Comparison of ENCODE assay signal across 37 cellular contexts in the genomic region with DNA sequence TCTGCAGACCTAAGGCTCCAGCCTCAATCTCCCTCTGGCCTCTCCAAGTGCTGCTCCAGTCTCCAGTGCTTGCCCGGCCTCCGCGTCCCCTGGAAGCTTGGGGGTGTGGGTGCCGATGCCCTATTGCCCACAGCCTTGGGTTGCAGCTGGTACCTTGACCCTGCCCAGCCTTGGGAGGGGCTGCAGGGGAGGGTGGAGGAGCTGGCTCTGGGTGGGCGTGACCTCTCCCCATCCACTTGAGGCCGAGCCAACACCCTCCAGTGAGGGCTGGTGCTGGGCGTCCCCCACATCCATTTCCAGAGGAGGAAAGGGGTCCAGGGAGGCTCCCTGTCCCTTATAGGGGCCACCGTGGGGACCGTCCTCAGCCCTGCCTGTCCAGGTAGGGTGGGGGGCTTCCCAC. TPM values are rescaled to one million over a fixed set of nuclear protein-coding genes. Genes with fewer than 3 reads are reported as not detected.
"Had no signal": no experiment of that assay in that cellular context is flagged by ENCODE, and none has a peak within 500 bp of the region (broad histone marks: within the 10 kb centered on the region; RNA-seq: fewer than 3 reads in every experiment).

No MANE protein-coding gene starts in this region.

- H3K27me3 ChIP-seq: MG63 had no signal

- DNase-seq: Karpas-422, Kasumi-1, MG63, MM.1S, MV-4-11, NCI-H1048, NCI-H1092, NCI-H1092 treated with DMSO at 0.1 percent for 48 hours, NCI-H1105, NCI-H1105 treated with DMSO at 0.1 percent for 48 hours, NCI-H1417, NCI-H1417 treated with DMSO at 0.1 percent for 48 hours, NCI-H1436, NCI-H1436 treated with DMSO at 0.1 percent for 48 hours, NCI-H146, NCI-H1694, NCI-H1694 treated with DMSO at 0.1 percent for 48 hours, NCI-H187, NCI-H187 treated with DMSO at 0.1 percent for 48 hours, NCI-H1930, NCI-H2029, NCI-H2029 treated with DMSO at 0.1 percent for 48 hours, NCI-H2081, NCI-H2081 treated with DMSO at 0.1 percent for 48 hours, NCI-H2107, NCI-H2171, NCI-H2171 treated with DMSO at 0.1 percent for 48 hours, NCI-H2227 treated with DMSO at 0.1 percent for 48 hours, NCI-H226, NCI-H345, NCI-H446, NCI-H446 treated with DMSO at 0.1 percent for 48 hours, NCI-H510A, NCI-H510A treated with DMSO at 0.1 percent for 48 hours, NCI-H524 had no signal

- H3K9me3 ChIP-seq: MG63 had no signal

- H3K4me3 ChIP-seq: MG63 had no signal

- H3K36me3 ChIP-seq: MG63 had no signal

RNA-seq across cellular contexts. Expression of a gene that starts 24.1 kb away (rescaled TPM):
- total RNA-seq: LHCN-M2, M059J had no signal
